10 cellular contexts compared by ENCODE assay signal in the genomic region with DNA sequence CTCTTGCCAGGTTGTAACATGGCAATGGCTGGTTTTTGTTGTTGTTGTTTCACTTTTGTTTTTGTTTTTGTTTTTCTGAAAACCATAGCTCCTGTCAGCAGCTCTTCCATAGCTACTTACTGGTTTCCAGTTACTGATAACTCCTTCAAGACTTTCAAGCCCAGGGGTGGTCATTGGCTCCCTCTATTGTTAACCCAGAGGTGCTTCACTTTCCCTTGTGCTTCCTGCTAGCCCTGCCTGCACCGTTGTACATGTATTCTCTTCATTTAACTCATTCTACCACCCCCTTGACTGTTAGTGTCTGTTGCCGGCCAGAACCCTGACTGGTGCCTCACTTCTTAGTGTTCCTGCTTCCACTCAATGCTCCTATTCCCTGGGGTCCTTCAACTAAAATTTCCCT. TPM values are rescaled to one million over a fixed set of nuclear protein-coding genes. Genes with fewer than 3 reads are reported as not detected.
DNase-seq lines count a peak whose midpoint lies in the region; ATAC-seq, FAIRE-seq and TF ChIP-seq lines count a peak whose summit lies in the region.
"Had no signal": no experiment of that assay in that cellular context is flagged by ENCODE, and none has a peak within 500 bp of the region (broad histone marks: within the 10 kb centered on the region; RNA-seq: fewer than 3 reads in every experiment).

No MANE protein-coding gene starts in this region.

- H4K20me1 ChIP-seq in OCI-LY3 (ENCODE audit: insufficient read depth, low read length) = no peaks in the 10 kb centered on the region
- no peaks in the 10 kb centered on the region for H4K20me1 ChIP-seq in HepG2 (ENCODE audit: insufficient read depth, low read length)

- peaks cover 30% of the 10 kb centered on the region for H3K4me1 Mint-ChIP-seq in activated T-helper 2 cell treated with anti-CD3 and anti-CD28 coated beads, Interferon-gamma antibody, Interleukin-2, Interleukin-4, amounts not matched to agents 10 μg/mL and 5 μg/mL and 100 μg/mL, durations not matched to agents 14 hours and 24 hours and 36 hours (ENCODE audit: low read depth)

- peak; percentile 79 for ATAC-seq in GM18873 (IDR thresholded peaks at IDR 0.05; ENCODE audit: low FRiP score, unreplicated experiment)
- ATAC-seq in HG03135 (IDR thresholded peaks at IDR 0.05; ENCODE audit: unreplicated experiment) = peak; percentile 62
- ATAC-seq in HepG2 = peak; percentile 64

- WGBS in HepG2 (ENCODE audit: low lambda C conversion rate) = 0% methylated on average over 2 of the region's 2 CpGs

- H3K4me2 ChIP-seq in OCI-LY3 (ENCODE audit: low read length) (no peak overlapping the region), HepG2 (ENCODE audit: low read depth, low read length) (no peak overlapping the region)

- H3K9me3 Mint-ChIP-seq in activated T-helper 2 cell treated with anti-CD3 and anti-CD28 coated beads, Interferon-gamma antibody, Interleukin-2, Interleukin-4, amounts not matched to agents 10 μg/mL and 5 μg/mL and 100 μg/mL, durations not matched to agents 14 hours and 24 hours and 36 hours = peaks cover 8% of the 10 kb centered on the region

- DNase-seq in AG09309 (ENCODE audit: low read depth) (no peak), HepG2 (ENCODE audit: low spot score) (peak; percentile 3), vagina (ENCODE audit: extremely low spot score in 2 of 2) (no peak), NOMO-1 treated with DMSO at 0.1 percent for 48 hours (lab: John Stamatoyannopoulos, UW; ENCODE audit: unreplicated experiment) (no peak)
- peak; percentile 54 for DNase-seq in activated T-helper 2 cell treated with anti-CD3 and anti-CD28 coated beads, Interferon-gamma antibody, Interleukin-2, Interleukin-4, amounts not matched to agents 10 μg/mL and 5 μg/mL and 100 μg/mL, durations not matched to agents 14 hours and 24 hours and 36 hours (ENCODE audit: low spot score)

- no peaks in the 10 kb centered on the region for H3K36me3 ChIP-seq in OCI-LY3 (replicated peaks; ENCODE audit: low read depth, low read length)
- no peaks in the 10 kb centered on the region for H3K36me3 ChIP-seq in HepG2 (replicated peaks in 1 of 2; ENCODE audit: control insufficient read depth in 1 of 2, insufficient read depth in 2 of 2, low read length in 2 of 2)
- no peaks in the 10 kb centered on the region for H3K36me3 ChIP-seq in vagina

- TF ChIP-seq EP300 in HepG2 (IDR thresholded peaks at IDR 0.05; ENCODE audit: low read depth in 2 of 2, low read length in 2 of 2) (no peak), HepG2 (CRISPR knock-in tag; IDR thresholded peaks at IDR 0.05; ENCODE audit: borderline replicate concordance) (no peak)

- H3K27ac ChIP-seq in OCI-LY3 (ENCODE audit: low read length) (no peak overlapping the region), HepG2 (ENCODE audit: extremely low read length, insufficient read depth, low read length) (no peak overlapping the region), vagina (no peak overlapping the region)

- no peak for TF ChIP-seq RAD21 in HepG2 (CRISPR knock-in tag; IDR thresholded peaks at IDR 0.05)

- no TSS peak for BruUV-seq in HepG2 (replicated peaks; lab: Mats Ljungman, UMichigan)

- H3K9me3 ChIP-seq in OCI-LY3 (ENCODE audit: insufficient read depth, low read length) = no peaks in the 10 kb centered on the region
- no peaks in the 10 kb centered on the region for H3K9me3 ChIP-seq in HepG2 (ENCODE audit: low read length)
- no peaks in the 10 kb centered on the region for H3K9me3 ChIP-seq in vagina

- POLR2A ChIA-PET in HepG2 (lab: Yijun Ruan, JAX) = no interaction called here

- no peaks in the 10 kb centered on the region for H3K27me3 Mint-ChIP-seq in activated T-helper 2 cell treated with anti-CD3 and anti-CD28 coated beads, Interferon-gamma antibody, Interleukin-2, Interleukin-4, amounts not matched to agents 10 μg/mL and 5 μg/mL and 100 μg/mL, durations not matched to agents 14 hours and 24 hours and 36 hours (ENCODE audit: low read depth)

- H3K36me3 Mint-ChIP-seq in activated T-helper 2 cell treated with anti-CD3 and anti-CD28 coated beads, Interferon-gamma antibody, Interleukin-2, Interleukin-4, amounts not matched to agents 10 μg/mL and 5 μg/mL and 100 μg/mL, durations not matched to agents 14 hours and 24 hours and 36 hours (ENCODE audit: low read depth) = peaks cover 2% of the 10 kb centered on the region

- TF ChIP-seq CTCF in AG09309 (IDR thresholded peaks at IDR 0.05; ENCODE audit: control insufficient read depth, insufficient read depth, low read depth, low read length, missing control alignments) (peak; percentile 6), OCI-LY3 (IDR thresholded peaks at IDR 0.05; ENCODE audit: low read depth, low read length) (peak; percentile 63), HepG2 (CRISPR knock-in tag; IDR thresholded peaks at IDR 0.05) (peak; percentile 32; the same call in 1 of the 2 replicates), vagina (IDR thresholded peaks at IDR 0.05) (no peak)

- peak overlapping the region; percentile 84; the same call in 1 of the 2 replicates for H2AFZ ChIP-seq in OCI-LY3 (ENCODE audit: low read depth, low read length)
- no peak overlapping the region for H2AFZ ChIP-seq in HepG2 (ENCODE audit: low read length)

- CTCF ChIA-PET in HepG2 (lab: Yijun Ruan, JAX; ENCODE audit: low intra/inter-chr PET ratio, low total read pairs) = no interaction called here

- FAIRE-seq in HepG2 (lab: Jason Lieb, UNC) = no peak
- FAIRE-seq: GM18507 had no signal

- H3K79me2 ChIP-seq in OCI-LY3 (ENCODE audit: low read length) (no peaks in the 10 kb centered on the region), HepG2 (ENCODE audit: insufficient read depth, low read length) (no peaks in the 10 kb centered on the region)

- H3K27ac Mint-ChIP-seq in activated T-helper 2 cell treated with anti-CD3 and anti-CD28 coated beads, Interferon-gamma antibody, Interleukin-2, Interleukin-4, amounts not matched to agents 10 μg/mL and 5 μg/mL and 100 μg/mL, durations not matched to agents 14 hours and 24 hours and 36 hours = peak overlapping the region; percentile 26

- no peak overlapping the region for H3K9ac ChIP-seq in OCI-LY3 (ENCODE audit: low read length)
- H3K9ac ChIP-seq in HepG2 (ENCODE audit: insufficient read depth, low read depth, low read length) = no peak overlapping the region

- H3K4me1 ChIP-seq in OCI-LY3 (ENCODE audit: low read length) = 0 out of 2 replicates have a peak, but pooled peaks cover 3% of the 10 kb centered on the region
- H3K4me1 ChIP-seq in HepG2 (ENCODE audit: insufficient read depth, low read length) = no peaks in the 10 kb centered on the region
- no peaks in the 10 kb centered on the region for H3K4me1 ChIP-seq in vagina

- in situ Hi-C loops in HepG2 (cut with HindIII; ENCODE audit: extremely low pct_ligation_motif_present, low pct_unique_long_range_greater_than_20kb) = no loop called here

- TF ChIP-seq POLR2A in HepG2 (IDR thresholded peaks at IDR 0.05; ENCODE audit: insufficient read depth in 1 of 2, low read depth in 2 of 2, low read length in 2 of 2) (no peak), vagina (IDR thresholded peaks at IDR 0.05) (no peak)

- H3K4me3 ChIP-seq in AG09309 (ENCODE audit: control insufficient read depth, low read depth, low read length) = no peak overlapping the region
- no peak overlapping the region for H3K4me3 ChIP-seq in OCI-LY3 (ENCODE audit: low read length)
- no peak overlapping the region for H3K4me3 ChIP-seq in HepG2 (replicated peaks in 1 of 3; ENCODE audit: insufficient read depth in 1 of 3, low read depth in 2 of 3, low read length in 3 of 3)
- H3K4me3 ChIP-seq in vagina = no peak overlapping the region

- H3K27me3 ChIP-seq in OCI-LY3 (ENCODE audit: low read depth, low read length) = no peaks in the 10 kb centered on the region
- H3K27me3 ChIP-seq in HepG2 (ENCODE audit: control insufficient read depth in 1 of 2, insufficient read depth in 2 of 2, low read length in 2 of 2) = no peaks in the 10 kb centered on the region
- no peaks in the 10 kb centered on the region for H3K27me3 ChIP-seq in vagina

- intact Hi-C loops in activated T-helper 2 cell treated with anti-CD3 and anti-CD28 coated beads, Interferon-gamma antibody, Interleukin-2, Interleukin-4, amounts not matched to agents 10 μg/mL and 5 μg/mL and 100 μg/mL, durations not matched to agents 14 hours and 24 hours and 36 hours (cut with micrococcal nuclease) = loop anchor here (1.0 kb wide), 2 partner anchors 97 to 156 kb away; no protein-coding TSS in a partner anchor
- intact Hi-C loops in HepG2 (cut with micrococcal nuclease; ENCODE audit: unreplicated experiment) (loop anchor here (5.0 kb wide), 1 partner anchor 156 kb away; no protein-coding TSS in a partner anchor), vagina (cut with DNase I) (no loop called here)

- H3K4me3 Mint-ChIP-seq in activated T-helper 2 cell treated with anti-CD3 and anti-CD28 coated beads, Interferon-gamma antibody, Interleukin-2, Interleukin-4, amounts not matched to agents 10 μg/mL and 5 μg/mL and 100 μg/mL, durations not matched to agents 14 hours and 24 hours and 36 hours (ENCODE audit: low read depth) = no peak overlapping the region

RNA-seq across cellular contexts. Expression of a gene that starts 4.2 kb away (rescaled TPM):
- 17.0 and 17.7 TPM in 2 replicates for total RNA-seq in activated T-helper 2 cell treated with anti-CD3 and anti-CD28 coated beads, Interferon-gamma antibody, Interleukin-2, Interleukin-4, amounts not matched to agents 10 μg/mL and 5 μg/mL and 100 μg/mL, durations not matched to agents 14 hours and 24 hours and 36 hours
- total RNA-seq in HepG2 (2016; rRNA removed; fragmentation: Illumina TruSeq; extraction: Trizol) = not detected in 2 replicates
- not detected in 2 replicates for total RNA-seq in HepG2 (2016; cell fraction: cytosol; rRNA removed; fragmentation: Illumina TruSeq; extraction: Trizol; ENCODE audit: low read depth)
- total RNA-seq in HepG2 (2016; cell fraction: insoluble cytoplasmic fraction; rRNA removed; fragmentation: Illumina TruSeq; extraction: Trizol) = not detected in 2 replicates
- total RNA-seq in HepG2 (2016; cell fraction: membrane; rRNA removed; fragmentation: Illumina TruSeq; extraction: Trizol) = not detected in 2 replicates
- total RNA-seq in HepG2 (2016; cell fraction: nucleus; rRNA removed; fragmentation: Illumina TruSeq; extraction: Trizol) = not detected in 2 replicates
- polyA plus RNA-seq in HepG2 (2011; rRNA removed) = not detected in 2 replicates
- polyA plus RNA-seq in HepG2 (2011; cell fraction: cytosol; rRNA removed) = not detected in 2 replicates
- polyA plus RNA-seq in HepG2 (2011; cell fraction: nucleus; rRNA removed) = not detected in 2 replicates
- polyA plus RNA-seq in HepG2 (2012) = not detected in 2 replicates
- not detected in 2 replicates for polyA plus RNA-seq in HepG2 (2016; cell fraction: cytosol; fragmentation: Illumina TruSeq; extraction: Trizol; ENCODE audit: low read depth)
- not detected in 2 replicates for polyA plus RNA-seq in HepG2 (2016; cell fraction: insoluble cytoplasmic fraction; fragmentation: Illumina TruSeq; extraction: Trizol; ENCODE audit: low read depth)
- polyA plus RNA-seq in HepG2 (2016; cell fraction: membrane; fragmentation: Illumina TruSeq; extraction: Trizol; ENCODE audit: low read depth) = not detected in 2 replicates
- not detected in 2 replicates for polyA plus RNA-seq in HepG2 (2016; cell fraction: nucleus; fragmentation: Illumina TruSeq; extraction: Trizol; ENCODE audit: insufficient read depth, low read depth)
- polyA minus RNA-seq in HepG2 (2011; rRNA and poly(A)+ RNA removed; ENCODE audit: low replicate concordance) = not detected in 2 replicates
- polyA minus RNA-seq in HepG2 (2011; cell fraction: cytosol; rRNA and poly(A)+ RNA removed) = not detected in 2 replicates
- polyA minus RNA-seq in HepG2 (2011; cell fraction: nucleus; rRNA and poly(A)+ RNA removed) = not detected in 2 replicates
- total RNA-seq in vagina = 0.98 TPM
- total RNA-seq: temporal lobe had no signal

Comparison
In these comparisons a context has a peak if more than half of its experiments do, and no peak if none do; other contexts are left out.
1. DNase-seq: peak in activated T-helper 2 cell treated with anti-CD3 and anti-CD28 coated beads, Interferon-gamma antibody, Interleukin-2, Interleukin-4, amounts not matched to agents 10 μg/mL and 5 μg/mL and 100 μg/mL, durations not matched to agents 14 hours and 24 hours and 36 hours (single experiment) and HepG2 (single experiment); none in AG09309 (single experiment), vagina (0 of 2) and NOMO-1 treated with DMSO at 0.1 percent for 48 hours (single experiment).
2. CTCF ChIP-seq: peak in AG09309 (single experiment), OCI-LY3 (single experiment) and HepG2 (single experiment); none in vagina (0 of 3).
3. Peak in every context shown above with its lines, with median percentiles within 50 percentile points of each other: ATAC-seq.